8 cellular contexts compared by ENCODE assay signal in genomic region chr6:31620586-31621319, GRCh38. TPM values are rescaled to one million over a fixed set of nuclear protein-coding genes. Genes with fewer than 3 reads are reported as not detected.
A peak's percentile ranks its signal among the peaks of the same experiment; 100 is the strongest.
DNase-seq lines count a peak whose midpoint lies in the region; ATAC-seq, FAIRE-seq and TF ChIP-seq lines count a peak whose summit lies in the region.

TSS of gene PRRC2A (plus strand) at chr6:31620715. CDS start at chr6:31622790, 2,075 bp downstream.

- H3K27ac ChIP-seq in pancreas: peak within 1 kb of the TSS; percentile 80 to 92 (median 88)
- peak within 1 kb of the TSS; percentile 93 to 98 for H3K27ac ChIP-seq in uterus

- TF ChIP-seq CTCF in glutamatergic neuron (IDR thresholded peaks at IDR 0.05; ENCODE audit: partially characterized antibody, unreplicated experiment) (no peak), pancreas (IDR thresholded peaks at IDR 0.05) (no peak), uterus (IDR thresholded peaks at IDR 0.05) (no peak)

- H3K36me3 ChIP-seq in pancreas (peaks cover 10 to 18% (median 17%) of the 10 kb centered on the region in 3 donors), uterus (no peaks in the 10 kb centered on the region)

- H3K27me3 ChIP-seq in pancreas (no peaks in the 10 kb centered on the region), uterus (no peaks in the 10 kb centered on the region)

- H3K4me3 Mint-ChIP-seq in glutamatergic neuron (ENCODE audit: unreplicated experiment): peak within 1 kb of the TSS; percentile 95

- peak; percentile 26 to 62 for TF ChIP-seq POLR2A in uterus (IDR thresholded peaks at IDR 0.05)

- peak; percentile 55 for DNase-seq in DMS 273 treated with DMSO at 0.1 percent for 48 hours (lab: John Stamatoyannopoulos, UW)
- DNase-seq in HT1080 (ENCODE audit: low read depth): peak; percentile 62
- peak; percentile 93 for DNase-seq in OCI-M1 (lab: John Stamatoyannopoulos, UW)
- peak; percentile 98 to 99 (median 98) for DNase-seq in activated naive CD4-positive, alpha-beta T cell (lab: John Stamatoyannopoulos, UW)
- peak; percentile 96 for DNase-seq in glutamatergic neuron
- DNase-seq in pancreas: peak in 3 of 6 donors; percentile 94 to 97 (median 96)
- peak in 1 of 2 donors; percentile 83 for DNase-seq in uterus

- H3K9me3 Mint-ChIP-seq in glutamatergic neuron (ENCODE audit: unreplicated experiment): peaks cover 4% of the 10 kb centered on the region

- H3K27ac Mint-ChIP-seq in glutamatergic neuron (ENCODE audit: unreplicated experiment): peak within 1 kb of the TSS; percentile 99

- H3K4me3 ChIP-seq in pancreas (peak within 1 kb of the TSS; percentile 58 to 88 (median 78)), uterus (peak within 1 kb of the TSS; percentile 54 to 68)

- no peak for FAIRE-seq in pancreas (lab: Jason Lieb, UNC)

- peaks cover 4% of the 10 kb centered on the region for H3K36me3 Mint-ChIP-seq in glutamatergic neuron (ENCODE audit: unreplicated experiment)

- intact Hi-C loops in pancreas (cut with DNase I): no loop called here
- intact Hi-C loops in uterus (cut with DNase I; ENCODE audit: low total_unique reads): no loop called here

- 0% methylated on average over 30 to 60 of the region's 67 CpGs for WGBS in pancreas, 2 donors

- ATAC-seq in GM21381 (IDR thresholded peaks at IDR 0.05; ENCODE audit: unreplicated experiment): peak; percentile 50
- ATAC-seq in pancreas: peak; percentile 39 to 84 (median 52)

- peaks cover 6% of the 10 kb centered on the region for H3K27me3 Mint-ChIP-seq in glutamatergic neuron (ENCODE audit: unreplicated experiment)

- H3K4me1 ChIP-seq in pancreas (peaks cover 4 to 8% (median 4%) of the 10 kb centered on the region in 3 donors), uterus (peaks cover 0 to 8% of the 10 kb centered on the region in 2 donors)

- peaks cover 20% of the 10 kb centered on the region for H3K4me1 Mint-ChIP-seq in glutamatergic neuron (ENCODE audit: low read depth, unreplicated experiment)

- no peaks in the 10 kb centered on the region for H3K9me3 ChIP-seq in pancreas
- H3K9me3 ChIP-seq in uterus: no peaks in the 10 kb centered on the region

RNA-seq across cellular contexts. Expression of gene PRRC2A, which starts in this region (rescaled TPM):
- total RNA-seq in HT1080 (2014; rRNA removed; shearing (Covaris generic)): 93.0 and 115 TPM in 2 replicates
- 113 and 115 TPM in 2 replicates for polyA plus RNA-seq in HT1080 (2015; cell fraction: cytosol; rRNA removed)
- 276 and 277 TPM in 2 replicates for polyA plus RNA-seq in HT1080 (2015; cell fraction: nucleus; rRNA removed)
- 303 TPM for total RNA-seq in glutamatergic neuron (ENCODE audit: unreplicated experiment)
- total RNA-seq in pancreas: 10 to 100 TPM; 45.3 to 97.6 (median 73.5) TPM
- 100 to 1,000 TPM; 138 to 144 TPM for polyA plus RNA-seq in pancreas
- 100 to 1,000 TPM in 1 of 4 donors, 10 to 100 TPM in 3; 35.4 to 218 (median 48.0) TPM for total RNA-seq in uterus
